14 cellular contexts compared by ENCODE assay signal in the genomic region with DNA sequence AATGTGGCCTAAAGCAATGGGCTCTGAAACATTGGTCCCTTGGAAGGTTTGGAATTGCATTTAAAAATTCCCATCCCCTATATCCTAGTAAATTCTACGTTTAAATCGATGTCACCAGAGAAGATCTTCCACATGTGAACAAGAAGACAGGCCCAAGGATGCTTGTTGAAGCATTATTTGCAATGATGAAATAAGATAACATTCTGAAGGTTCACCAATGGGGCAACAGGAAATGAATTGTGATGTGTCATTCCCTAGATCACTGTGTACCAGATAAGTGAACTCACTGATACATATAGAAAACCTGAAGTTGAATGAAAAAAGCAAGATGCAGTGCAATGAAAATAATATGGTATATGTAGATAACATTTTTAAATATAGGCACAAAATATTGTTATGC.
DNase-seq lines count a peak whose midpoint lies in the region; ATAC-seq, FAIRE-seq and TF ChIP-seq lines count a peak whose summit lies in the region.
"Had no signal": no experiment of that assay in that cellular context is flagged by ENCODE, and none has a peak within 500 bp of the region (broad histone marks: within the 10 kb centered on the region; RNA-seq: fewer than 3 reads in every experiment).

No MANE protein-coding gene starts in this region.

- no peaks in the 10 kb centered on the region for H3K27me3 Mint-ChIP-seq in astrocyte (ENCODE audit: low read depth, unreplicated experiment)

- CTCF ChIA-PET in OCI-LY7 (lab: Charles Lee; ENCODE audit: unreplicated experiment), result no interaction called here

- no peak overlapping the region for H2BK12ac ChIP-seq in mesenchymal stem cell (ENCODE audit: low read length in 2 of 2)

- no peak overlapping the region for H2AK5ac ChIP-seq in mesenchymal stem cell (ENCODE audit: low read length, severe bottlenecking)

- H2BK5ac ChIP-seq in mesenchymal stem cell (ENCODE audit: low read depth, low read length, poor library complexity, severe bottlenecking), result no peak overlapping the region

- peak; percentile 49 for FAIRE-seq in astrocyte (lab: Jason Lieb, UNC)
- no peak for FAIRE-seq in GM19239 (lab: Jason Lieb, UNC)

- H3K9ac ChIP-seq in astrocyte (ENCODE audit: low read length), result no peak overlapping the region
- no peak overlapping the region for H3K9ac ChIP-seq in mesenchymal stem cell (ENCODE audit: low read length)

- no peak overlapping the region for H2BK15ac ChIP-seq in mesenchymal stem cell (ENCODE audit: low read depth, poor library complexity, severe bottlenecking)

- 91% methylated on average over 2 of the region's 2 CpGs for WGBS in mesenchymal stem cell
- WGBS in heart left ventricle, 4 donors, result 88 to 90% (median 89%) methylated on average over 2 of the region's 2 CpGs

- peak; percentile 58 for DNase-seq in Daoy (ENCODE audit: low read depth)
- peak; percentile 58 for DNase-seq in NCI-H226
- DNase-seq in astrocyte (ENCODE audit: low read depth), result peak; percentile 70
- peak; percentile 31 for DNase-seq in mesenchymal stem cell
- no peak for DNase-seq in OCI-LY7 (ENCODE audit: low spot score)
- DNase-seq in Peyer's patch, result no peak
- DNase-seq in GM19239 (ENCODE audit: insufficient read length, low spot score), result no peak
- no peak for DNase-seq in heart left ventricle
- DNase-seq: endodermal cell, natural killer cell, NCI-H1105 treated with DMSO at 0.1 percent for 48 hours, NCI-H774, T1000, uterus had no signal

- no peak overlapping the region for H3K4ac ChIP-seq in mesenchymal stem cell (ENCODE audit: low read depth in 1 of 2, low read length in 2 of 2)

- H3K9me3 ChIP-seq in astrocyte (ENCODE audit: insufficient read depth, low read depth, low read length) (no peaks in the 10 kb centered on the region), mesenchymal stem cell (ENCODE audit: control insufficient read depth, low read length) (no peaks in the 10 kb centered on the region), OCI-LY7 (ENCODE audit: low read length) (no peaks in the 10 kb centered on the region), Peyer's patch (no peaks in the 10 kb centered on the region), heart left ventricle (no peaks in the 10 kb centered on the region)
- H3K9me3 ChIP-seq: uterus had no signal

- no peaks in the 10 kb centered on the region for H3K79me2 ChIP-seq in astrocyte (ENCODE audit: insufficient read depth, low read length)
- no peaks in the 10 kb centered on the region for H3K79me2 ChIP-seq in OCI-LY7 (ENCODE audit: insufficient read depth, low read depth, low read length)

- H4K8ac ChIP-seq in mesenchymal stem cell (ENCODE audit: low read length), result no peak overlapping the region

- peaks cover 52% of the 10 kb centered on the region for H3K4me1 Mint-ChIP-seq in astrocyte (ENCODE audit: low read depth, unreplicated experiment)
- H3K4me1 Mint-ChIP-seq: natural killer cell had no signal

- H3K27ac Mint-ChIP-seq in astrocyte (ENCODE audit: unreplicated experiment), result no peak overlapping the region
- H3K27ac Mint-ChIP-seq: endodermal cell, natural killer cell had no signal

- H3K9me2 ChIP-seq in OCI-LY7 (ENCODE audit: insufficient read depth, low read length), result no peaks in the 10 kb centered on the region

- no peak for ATAC-seq in heart left ventricle

- H3K36me3 ChIP-seq in astrocyte (ENCODE audit: insufficient read depth, low read length), result no peaks in the 10 kb centered on the region
- H3K36me3 ChIP-seq in mesenchymal stem cell (ENCODE audit: control insufficient read depth in 1 of 2, insufficient read depth in 2 of 2, low read depth in 1 of 2, low read length in 2 of 2), result no peaks in the 10 kb centered on the region
- H3K36me3 ChIP-seq in OCI-LY7 (ENCODE audit: insufficient read depth, low read length), result no peaks in the 10 kb centered on the region
- H3K36me3 ChIP-seq in Peyer's patch, result no peaks in the 10 kb centered on the region
- H3K36me3 ChIP-seq in heart left ventricle, result no peaks in the 10 kb centered on the region
- H3K36me3 ChIP-seq: uterus had no signal

- no peak overlapping the region for H3K14ac ChIP-seq in mesenchymal stem cell (ENCODE audit: low read length in 2 of 2)

- H3K36me3 Mint-ChIP-seq in astrocyte (ENCODE audit: low read depth, unreplicated experiment), result no peaks in the 10 kb centered on the region
- H3K36me3 Mint-ChIP-seq: natural killer cell had no signal

- H3K9me3 Mint-ChIP-seq in astrocyte (ENCODE audit: unreplicated experiment), result no peaks in the 10 kb centered on the region
- H3K9me3 Mint-ChIP-seq: endodermal cell had no signal

- H3K27me3 ChIP-seq in astrocyte (ENCODE audit: insufficient read depth, low read length) (no peaks in the 10 kb centered on the region), mesenchymal stem cell (ENCODE audit: control insufficient read depth in 1 of 2, insufficient read depth in 1 of 2, low read length in 2 of 2) (no peaks in the 10 kb centered on the region), Peyer's patch (no peaks in the 10 kb centered on the region), heart left ventricle (no peaks in the 10 kb centered on the region)
- H3K27me3 ChIP-seq: uterus had no signal

- no peak overlapping the region for H2BK120ac ChIP-seq in mesenchymal stem cell (ENCODE audit: low read depth, low read length)

- H4K91ac ChIP-seq in mesenchymal stem cell (ENCODE audit: low read length), result no peak overlapping the region

- H3K23ac ChIP-seq in mesenchymal stem cell (ENCODE audit: low read length in 2 of 2), result no peak overlapping the region

- intact Hi-C loops in OCI-LY7 (cut with micrococcal nuclease; ENCODE audit: unreplicated experiment), result no loop called here
- intact Hi-C loops in heart left ventricle (cut with DNase I), result no loop called here

- H3K18ac ChIP-seq in mesenchymal stem cell (ENCODE audit: low read depth in 1 of 2, low read length in 2 of 2), result no peak overlapping the region

- TF ChIP-seq POLR2A in Peyer's patch (IDR thresholded peaks at IDR 0.05) (no peak), heart left ventricle (IDR thresholded peaks at IDR 0.05) (no peak)

- no peak for TF ChIP-seq CTCF in astrocyte (IDR thresholded peaks at IDR 0.05; ENCODE audit: insufficient read depth, low read depth, low read length)
- TF ChIP-seq CTCF in OCI-LY7 (conservative IDR thresholded peaks at IDR 0.05; ENCODE audit: low read length), result no peak
- TF ChIP-seq CTCF in Peyer's patch (IDR thresholded peaks at IDR 0.05), result no peak
- TF ChIP-seq CTCF in heart left ventricle (IDR thresholded peaks at IDR 0.05), result no peak

- H3K79me1 ChIP-seq in mesenchymal stem cell (replicated peaks; ENCODE audit: low read length, poor library complexity, severe bottlenecking), result no peaks in the 10 kb centered on the region

- POLR2A ChIA-PET in OCI-LY7 (lab: Charles Lee), result no interaction called here

- H3K4me3 ChIP-seq in astrocyte (ENCODE audit: insufficient read depth, low read depth, low read length) (no peak overlapping the region), mesenchymal stem cell (ENCODE audit: insufficient read depth in 1 of 2, low read depth in 1 of 2, low read length in 2 of 2) (no peak overlapping the region), OCI-LY7 (ENCODE audit: low read depth, low read length, poor library complexity, severe bottlenecking) (no peak overlapping the region), Peyer's patch (no peak overlapping the region), heart left ventricle (no peak overlapping the region)
- H3K4me3 ChIP-seq: uterus had no signal

- H2AFZ ChIP-seq in astrocyte (ENCODE audit: low read depth, low read length) (no peak overlapping the region), mesenchymal stem cell (ENCODE audit: low read depth, low read length) (no peak overlapping the region), OCI-LY7 (ENCODE audit: low read length) (no peak overlapping the region)

- H4K20me1 ChIP-seq in astrocyte (ENCODE audit: insufficient read depth, low read length) (no peaks in the 10 kb centered on the region), OCI-LY7 (ENCODE audit: insufficient read depth, low read length) (no peaks in the 10 kb centered on the region)

- H3K4me1 ChIP-seq in astrocyte (ENCODE audit: insufficient read depth, low read length) (peaks cover 47% of the 10 kb centered on the region), mesenchymal stem cell (ENCODE audit: control insufficient read depth, insufficient read depth, low read depth, low read length) (peaks cover 11% of the 10 kb centered on the region), OCI-LY7 (ENCODE audit: insufficient read depth, low read length, poor library complexity, severe bottlenecking) (no peaks in the 10 kb centered on the region), Peyer's patch (peaks cover 0 to 5% (median 0%) of the 10 kb centered on the region in 4 donors), heart left ventricle (peaks cover 0 to 6% (median 0%) of the 10 kb centered on the region in 12 donors)

- H3K4me2 ChIP-seq in astrocyte (ENCODE audit: low read length) (peak overlapping the region; percentile 7), mesenchymal stem cell (ENCODE audit: low read length, poor library complexity, severe bottlenecking) (no peak overlapping the region), OCI-LY7 (ENCODE audit: low read length) (no peak overlapping the region)

- BruUV-seq in OCI-LY7 (replicated peaks; lab: Mats Ljungman, UMichigan), result no TSS peak

- no peak overlapping the region for H3K4me3 Mint-ChIP-seq in astrocyte (ENCODE audit: unreplicated experiment)
- H3K4me3 Mint-ChIP-seq: endodermal cell, natural killer cell had no signal

- H3K27ac ChIP-seq in astrocyte (ENCODE audit: low read depth, low read length) (peak overlapping the region; percentile 39), mesenchymal stem cell (ENCODE audit: low read length, poor library complexity, severe bottlenecking) (no peak overlapping the region), OCI-LY7 (ENCODE audit: low read depth, low read length, poor library complexity, severe bottlenecking) (no peak overlapping the region), Peyer's patch (no peak overlapping the region), heart left ventricle (no peak overlapping the region)

Comparison
In these comparisons a context has a peak if more than half of its experiments do, and no peak if none do; other contexts are left out.
1. DNase-seq: peak in Daoy (single experiment), NCI-H226 (single experiment), astrocyte (single experiment) and mesenchymal stem cell (single experiment); none in OCI-LY7 (single experiment), Peyer's patch (0 of 3), GM19239 (single experiment) and heart left ventricle (0 of 5).